Comparison of ENCODE assay signal across 23 cellular contexts in the genomic region with DNA sequence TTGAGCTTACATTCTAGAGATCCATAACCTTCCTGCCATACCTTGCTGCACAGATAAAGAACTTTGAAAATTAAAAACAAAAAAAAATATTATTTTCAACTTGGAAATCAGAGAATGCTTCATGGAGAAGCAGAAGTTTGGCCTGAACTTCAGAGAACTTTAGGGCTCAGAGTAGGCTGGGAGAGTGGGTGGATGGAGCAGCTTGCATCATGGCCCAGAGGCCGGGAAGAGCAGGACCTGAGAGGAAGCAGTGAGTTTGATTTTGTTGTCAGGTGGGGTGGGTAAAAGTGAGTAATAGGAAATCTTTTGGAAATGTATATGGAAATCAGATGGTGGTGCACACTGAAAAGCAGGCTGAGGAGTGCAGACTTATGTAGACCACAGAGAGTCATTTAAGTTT.
"Had no signal": no experiment of that assay in that cellular context is flagged by ENCODE, and none has a peak within 500 bp of the region (broad histone marks: within the 10 kb centered on the region; RNA-seq: fewer than 3 reads in every experiment).

No MANE protein-coding gene starts in this region.

- DNase-seq: effector memory CD8-positive, alpha-beta T cell; gastrocnemius medialis; head of caudate nucleus; left ventricle myocardium superior; lower lobe of right lung; mucosa of descending colon; naive B cell; pancreas; right lobe of liver; small intestine; stimulated activated CD4-positive, alpha-beta T cell treated with anti-CD3 and anti-CD28 coated beads, Interleukin-15, amount 100 ng/mL, for 24 hours; stimulated activated CD4-positive, alpha-beta T cell treated with anti-CD3 and anti-CD28 coated beads, Interleukin-2, amount 100 ng/mL, for 48 hours; stimulated activated naive B cell treated with anti-CD40 and anti-IgM and Interleukin-4, amounts not matched to agents 10 μg/mL and 1 μg/mL and 100 μg/mL, for 72 hours; stomach; thyroid gland; trophoblast cell had no signal

- H3K9me3 ChIP-seq: gastrocnemius medialis, lower lobe of right lung, mucosa of descending colon, neutrophil, pancreas, right lobe of liver, stomach, thyroid gland had no signal

- ATAC-seq: effector memory CD8-positive, alpha-beta T cell; esophagus mucosa; gastrocnemius medialis; left ventricle myocardium superior; lower lobe of right lung; mucosa of descending colon; natural killer cell treated with Interleukin-12 subunit alpha and Interleukin-12 subunit beta and Interleukin-15 and Interleukin-18, amount 100 ng/mL, for 72 hours; pancreas; right lobe of liver; stimulated activated naive B cell treated with anti-CD40 and anti-IgM and Interleukin-4, amounts not matched to agents 10 μg/mL and 1 μg/mL and 100 μg/mL, for 72 hours had no signal

- H3K4me3 ChIP-seq: coronary artery, gastrocnemius medialis, lower lobe of right lung, mucosa of descending colon, pancreas, right lobe of liver, stomach, thyroid gland had no signal

- H3K27me3 ChIP-seq: gastrocnemius medialis, neutrophil, pancreas, right lobe of liver, stomach, thyroid gland had no signal

- H3K27ac ChIP-seq: coronary artery, gastrocnemius medialis, lower lobe of right lung, neutrophil, pancreas, right lobe of liver, stomach, thyroid gland had no signal

- H3K4me1 ChIP-seq: gastrocnemius medialis, lower lobe of right lung, stomach had no signal

- H3K36me3 ChIP-seq: gastrocnemius medialis, lower lobe of right lung, neutrophil, pancreas, right lobe of liver, stomach, thyroid gland had no signal

- FAIRE-seq: endometrium, keratinocyte, pancreas, small intestine, urothelium cell line had no signal
